ENCODE assay signal across 29 cellular contexts in genomic region chr12:41563044-41563443, GRCh38.
"Had no signal": no experiment of that assay in that cellular context is flagged by ENCODE, and none has a peak within 500 bp of the region (broad histone marks: within the 10 kb centered on the region; RNA-seq: fewer than 3 reads in every experiment).

No MANE protein-coding gene starts in this region.

- H3K27ac ChIP-seq: ascending aorta, breast epithelium, cardiac muscle cell, colonic mucosa, epithelial cell of prostate, esophagus squamous epithelium, WERI-Rb-1 had no signal

- H3K36me3 ChIP-seq: ascending aorta, breast epithelium, cardiac muscle cell, colonic mucosa, esophagus squamous epithelium, WERI-Rb-1 had no signal

- H3K9me3 ChIP-seq: ascending aorta, breast epithelium, colonic mucosa, esophagus squamous epithelium had no signal

- H3K27me3 ChIP-seq: ascending aorta, breast epithelium, cardiac muscle cell, colonic mucosa, esophagus squamous epithelium had no signal

- H3K4me3 ChIP-seq: ascending aorta, breast epithelium, cardiac muscle cell, colonic mucosa, esophagus squamous epithelium had no signal

- DNase-seq: activated CD4-positive, alpha-beta memory T cell treated with anti-CD3 and anti-CD28 coated beads for 36 hours; activated CD4-positive, alpha-beta T cell treated with anti-CD3 and anti-CD28 coated beads for 36 hours; activated CD4-positive, alpha-beta T cell treated with anti-CD3 and anti-CD28 coated beads, Interleukin-2, amount 10 ng/mL, durations not matched to agents 24 days and 14 days; activated CD4-positive, CD25-positive, alpha-beta regulatory T cell; activated CD4-positive, CD25-positive, alpha-beta regulatory T cell treated with anti-CD3 and anti-CD28 coated beads, Interleukin-2, amount 50 U/mL, for 72 hours; activated CD8-positive, alpha-beta memory T cell treated with anti-CD3 and anti-CD28 coated beads, Interleukin-2, amount 10 ng/mL, durations not matched to agents 7 days and 5 days; activated CD8-positive, alpha-beta memory T cell treated with anti-CD3 and anti-CD28 coated beads, Interleukin-2, amount 50 U/mL, for 4 hours; activated CD8-positive, alpha-beta T cell treated with anti-CD3 and anti-CD28 coated beads, Interleukin-2, amount 10 ng/mL, durations not matched to agents 7 days and 5 days; activated gamma-delta T cell; activated naive CD4-positive, alpha-beta T cell; activated naive CD4-positive, alpha-beta T cell treated with anti-CD3 and anti-CD28 coated beads, Interleukin-2, amount 10 ng/mL, durations not matched to agents 7 days and 5 days; activated naive CD8-positive, alpha-beta T cell treated with anti-CD3 and anti-CD28 coated beads, Interleukin-2, amount 10 ng/mL, durations not matched to agents 7 days and 5 days; activated T-cell treated with anti-CD3 and anti-CD28 coated beads for 4 hours; activated T-cell treated with anti-CD3 and anti-CD28 coated beads, Interleukin-2, amount 50 U/mL, for 24 hours; activated T-cell treated with anti-CD3 and anti-CD28 coated beads, Interleukin-2, amount 50 U/mL, for 72 hours; central memory CD4-positive, alpha-beta T cell; cerebellar nuclear complex; colonic mucosa; effector CD8-positive, alpha-beta T cell; esophagus squamous epithelium; head of caudate nucleus; hippocampal formation; T1000; WERI-Rb-1 had no signal

- ATAC-seq: activated CD4-positive, alpha-beta T cell treated with anti-CD3 and anti-CD28 coated beads for 36 hours; activated CD8-positive, alpha-beta memory T cell treated with anti-CD3 and anti-CD28 coated beads, Interleukin-2, amount 10 ng/mL, durations not matched to agents 7 days and 5 days; activated CD8-positive, alpha-beta T cell treated with anti-CD3 and anti-CD28 coated beads, Interleukin-2, amount 10 ng/mL, durations not matched to agents 7 days and 5 days; activated naive CD4-positive, alpha-beta T cell treated with anti-CD3 and anti-CD28 coated beads, Interleukin-2, amount 50 U/mL, for 72 hours; activated T-cell treated with anti-CD3 and anti-CD28 coated beads, Interleukin-2, amount 50 U/mL, for 72 hours had no signal
